Comparison of ENCODE assay signal across 18 cellular contexts in genomic region chr13:46097663-46098062, GRCh38. TPM values are rescaled to one million over a fixed set of nuclear protein-coding genes. Genes with fewer than 3 reads are reported as not detected.
"Had no signal": no experiment of that assay in that cellular context is flagged by ENCODE, and none has a peak within 500 bp of the region (broad histone marks: within the 10 kb centered on the region; RNA-seq: fewer than 3 reads in every experiment).

No MANE protein-coding gene starts in this region.

- H3K36me3 ChIP-seq: MG63 had no signal

- H3K9me3 ChIP-seq: MG63, SK-N-SH had no signal

- ATAC-seq: Panc1 had no signal

- H3K4me3 ChIP-seq: MG63 had no signal

- DNase-seq: KBM-7, MG63, NCI-H1105 treated with DMSO at 0.1 percent for 48 hours, NCI-H1417 treated with DMSO at 0.1 percent for 48 hours, NCI-H1694 treated with DMSO at 0.1 percent for 48 hours, NCI-H2107, NCI-H226, NCI-H446, NCI-H510A, NCI-H524 treated with DMSO at 0.1 percent for 48 hours, SK-N-SH, SW 1271 had no signal

- H3K27ac ChIP-seq: HL-60, RWPE1 had no signal

RNA-seq across cellular contexts. Expression of gene CPB2, which starts 7.2 kb away (rescaled TPM):
- total RNA-seq: LHCN-M2, OCI-LY7, PC-3 had no signal
- polyA plus RNA-seq: SK-N-SH had no signal
